In the genomic region with DNA sequence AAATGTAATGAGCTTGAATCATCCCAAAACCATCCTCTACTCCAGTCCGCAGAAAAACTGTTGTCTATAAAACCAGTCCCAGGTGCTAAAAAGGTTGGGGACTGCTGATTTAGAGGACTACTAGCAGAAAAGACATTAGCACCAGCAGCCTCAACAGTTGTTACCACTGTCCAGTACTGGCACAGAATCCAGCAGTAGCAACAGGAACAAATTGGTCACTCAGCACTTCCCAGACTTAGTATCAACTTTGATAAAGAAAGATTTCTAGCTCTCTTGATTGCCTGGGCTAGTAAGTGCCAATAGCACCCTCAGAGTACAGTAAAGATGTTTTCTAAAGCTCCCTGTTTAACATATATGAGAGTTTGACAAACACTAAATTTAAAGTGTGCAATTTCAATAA, we compare ENCODE assay signal across 35 cellular contexts.
"Had no signal": no experiment of that assay in that cellular context is flagged by ENCODE, and none has a peak within 500 bp of the region (broad histone marks: within the 10 kb centered on the region; RNA-seq: fewer than 3 reads in every experiment).

No MANE protein-coding gene starts in this region.

- DNase-seq: activated B cell treated with CpG ODN at 0.5 μM for 24 hours; activated CD4-positive, alpha-beta memory T cell treated with anti-CD3 and anti-CD28 coated beads for 36 hours; activated CD4-positive, alpha-beta T cell treated with anti-CD3 and anti-CD28 coated beads for 4 hours; activated CD4-positive, alpha-beta T cell treated with anti-CD3 and anti-CD28 coated beads, Interleukin-2, amount 10 ng/mL, durations not matched to agents 24 days and 14 days; activated CD4-positive, alpha-beta T cell treated with anti-CD3 and anti-CD28 coated beads, Interleukin-2, amount 50 U/mL, for 1 hour; activated CD4-positive, alpha-beta T cell treated with anti-CD3 and anti-CD28 coated beads, Interleukin-2, amount 50 U/mL, for 4 hours; activated CD4-positive, CD25-positive, alpha-beta regulatory T cell treated with anti-CD3 and anti-CD28 coated beads, Interleukin-2, amount 50 U/mL, for 72 hours; activated CD8-positive, alpha-beta memory T cell treated with anti-CD3 and anti-CD28 coated beads, Interleukin-2, amount 50 U/mL, for 4 hours; activated CD8-positive, alpha-beta T cell treated with anti-CD3 and anti-CD28 coated beads for 36 hours; activated effector memory CD4-positive, alpha-beta T cell treated with anti-CD3 and anti-CD28 coated beads, Interleukin-2, amount 50 U/mL, for 16 hours; activated gamma-delta T cell treated with Interleukin-2 at 50 U/mL for 16 hours; activated naive CD4-positive, alpha-beta T cell; activated naive CD4-positive, alpha-beta T cell treated with anti-CD3 and anti-CD28 coated beads for 36 hours; activated naive CD4-positive, alpha-beta T cell treated with anti-CD3 and anti-CD28 coated beads, Interleukin-2, amount 50 U/mL, for 16 hours; activated naive CD8-positive, alpha-beta T cell treated with anti-CD3 and anti-CD28 coated beads for 36 hours; activated T-cell treated with anti-CD3 and anti-CD28 coated beads for 4 hours; activated T-cell treated with anti-CD3 and anti-CD28 coated beads, Interleukin-2, amount 50 U/mL, for 1 hour; activated T-cell treated with anti-CD3 and anti-CD28 coated beads, Interleukin-2, amount 50 U/mL, for 4 hours; activated T-cell treated with anti-CD3 and anti-CD28 coated beads, Interleukin-2, amount 50 U/mL, for 72 hours; adrenal gland; amniotic stem cell; aorta; body of pancreas; brain microvascular endothelial cell; central memory CD4-positive, alpha-beta T cell; T-helper 1 cell; T-helper 2 cell; T-helper 9 cell had no signal

- H3K4me3 Mint-ChIP-seq: activated B cell treated with CpG ODN at 0.5 μM for 24 hours; activated CD4-positive, alpha-beta memory T cell treated with anti-CD3 and anti-CD28 coated beads for 36 hours; activated CD4-positive, alpha-beta T cell treated with anti-CD3 and anti-CD28 coated beads, Interleukin-2, amount 10 ng/mL, durations not matched to agents 24 days and 14 days; activated CD8-positive, alpha-beta T cell treated with anti-CD3 and anti-CD28 coated beads for 36 hours; activated naive CD4-positive, alpha-beta T cell treated with anti-CD3 and anti-CD28 coated beads for 36 hours; activated naive CD8-positive, alpha-beta T cell treated with anti-CD3 and anti-CD28 coated beads for 36 hours; activated T-cell treated with anti-CD3 and anti-CD28 coated beads, Interleukin-2, amount 50 U/mL, for 4 hours; activated T-cell treated with anti-CD3 and anti-CD28 coated beads, Interleukin-2, amount 50 U/mL, for 72 hours; activated T-helper 1 cell treated with anti-CD3 and anti-CD28 coated beads, Interleukin-12 subunit alpha, Interleukin-12 subunit beta, Interleukin-2, Interleukin-4 antibody, amounts not matched to agents 30 ng/mL and 10 ng/mL and 1 ng/mL, durations not matched to agents 14 hours and 24 hours and 36 hours; activated T-helper 17 cell treated with anti-CD3 and anti-CD28 coated beads, Interleukin-2, amount 50 U/mL, for 72 hours; T-helper 1 cell treated with Interleukin-12 subunit alpha and Interleukin-12 subunit beta and Interleukin-4 antibody, amounts not matched to agents 30 μg/mL and 1 μg/mL, for 36 hours; T-helper 2 cell treated with Interferon-gamma antibody and Interleukin-4, amounts not matched to agents 5 μg/mL and 100 μg/mL, for 36 hours had no signal

- ATAC-seq: activated CD8-positive, alpha-beta T cell treated with anti-CD3 and anti-CD28 coated beads for 36 hours; activated naive CD4-positive, alpha-beta T cell treated with anti-CD3 and anti-CD28 coated beads, Interleukin-2, amount 50 U/mL, for 72 hours; activated T-cell treated with anti-CD3 and anti-CD28 coated beads, Interleukin-2, amount 50 U/mL, for 4 hours; activated T-cell treated with anti-CD3 and anti-CD28 coated beads, Interleukin-2, amount 50 U/mL, for 72 hours; activated T-helper 17 cell treated with anti-CD3 and anti-CD28 coated beads, Interleukin-2, amount 50 U/mL, for 72 hours; body of pancreas had no signal

- H3K9me3 Mint-ChIP-seq: activated T-helper 1 cell treated with anti-CD3 and anti-CD28 coated beads, Interleukin-12 subunit alpha, Interleukin-12 subunit beta, Interleukin-2, Interleukin-4 antibody, amounts not matched to agents 30 ng/mL and 10 ng/mL and 1 ng/mL, durations not matched to agents 14 hours and 24 hours and 36 hours; T-helper 2 cell treated with Interferon-gamma antibody and Interleukin-4, amounts not matched to agents 5 μg/mL and 100 μg/mL, for 36 hours had no signal

- FAIRE-seq: astrocyte, TTC549 had no signal

- H3K4me1 Mint-ChIP-seq: activated B cell treated with CpG ODN at 0.5 μM for 24 hours had no signal

- H3K27ac Mint-ChIP-seq: activated B cell treated with CpG ODN at 0.5 μM for 24 hours; activated CD4-positive, alpha-beta memory T cell treated with anti-CD3 and anti-CD28 coated beads for 36 hours; activated CD4-positive, alpha-beta T cell treated with anti-CD3 and anti-CD28 coated beads, Interleukin-2, amount 10 ng/mL, durations not matched to agents 24 days and 14 days; activated CD8-positive, alpha-beta T cell treated with anti-CD3 and anti-CD28 coated beads for 36 hours; activated naive CD4-positive, alpha-beta T cell treated with anti-CD3 and anti-CD28 coated beads for 36 hours; activated naive CD4-positive, alpha-beta T cell treated with anti-CD3 and anti-CD28 coated beads, Interleukin-2, amount 50 U/mL, for 72 hours; activated naive CD8-positive, alpha-beta T cell treated with anti-CD3 and anti-CD28 coated beads for 36 hours; activated T-helper 1 cell treated with anti-CD3 and anti-CD28 coated beads, Interleukin-12 subunit alpha, Interleukin-12 subunit beta, Interleukin-2, Interleukin-4 antibody, amounts not matched to agents 30 ng/mL and 10 ng/mL and 1 ng/mL, durations not matched to agents 14 hours and 24 hours and 36 hours; activated T-helper 17 cell treated with anti-CD3 and anti-CD28 coated beads, Interleukin-2, amount 50 U/mL, for 72 hours; T-helper 1 cell treated with Interleukin-12 subunit alpha and Interleukin-12 subunit beta and Interleukin-4 antibody, amounts not matched to agents 30 μg/mL and 1 μg/mL, for 36 hours; T-helper 2 cell treated with Interferon-gamma antibody and Interleukin-4, amounts not matched to agents 5 μg/mL and 100 μg/mL, for 36 hours had no signal
